In genomic region chr10:5817322-5818047, GRCh38 we compare ENCODE assay signal across 15 cellular contexts. TPM values are rescaled to one million over a fixed set of nuclear protein-coding genes. Genes with fewer than 3 reads are reported as not detected.
DNase-seq lines count a peak whose midpoint lies in the region; ATAC-seq and TF ChIP-seq lines count a peak whose summit lies in the region.
"Had no signal": no experiment of that assay in that cellular context is flagged by ENCODE, and none has a peak within 500 bp of the region (broad histone marks: within the 10 kb centered on the region; RNA-seq: fewer than 3 reads in every experiment).

No MANE protein-coding gene starts in this region.

- TF ChIP-seq CTCF in HEK293 (tag by site-specific recombination; IDR thresholded peaks at IDR 0.05) (0 out of 2 replicates have a peak, but pooled peaks have one; percentile 15), type B pancreatic cell (conservative IDR thresholded peaks at IDR 0.05) (no peak), upper lobe of left lung (IDR thresholded peaks at IDR 0.05) (no peak)

- peak overlapping the region; percentile 8 for H3K27ac Mint-ChIP-seq in activated T-helper 17 cell treated with anti-CD3 and anti-CD28 coated beads, Interleukin-2, amount 50 U/mL, for 72 hours
- H3K27ac Mint-ChIP-seq in type B pancreatic cell = no peak overlapping the region

- H3K27ac ChIP-seq in HEK293 (ENCODE audit: extremely low read depth, low read depth, low read length) (no peak overlapping the region), upper lobe of left lung (no peak overlapping the region)
- H3K27ac ChIP-seq: C4-2B, suprapubic skin had no signal

- 90 to 94% methylated on average over 4 of the region's 4 CpGs for WGBS in upper lobe of left lung, 2 donors

- H3K36me3 ChIP-seq in HEK293 (ENCODE audit: control insufficient read depth in 2 of 2, insufficient read depth in 1 of 2, low read length in 2 of 2) (no peaks in the 10 kb centered on the region), upper lobe of left lung (no peaks in the 10 kb centered on the region)
- H3K36me3 ChIP-seq: suprapubic skin had no signal

- TF ChIP-seq POLR2A in upper lobe of left lung (IDR thresholded peaks at IDR 0.05) = no peak

- no peak for ATAC-seq in activated T-helper 17 cell treated with anti-CD3 and anti-CD28 coated beads, Interleukin-2, amount 50 U/mL, for 72 hours (replicated peaks)
- ATAC-seq in upper lobe of left lung (ENCODE audit: low FRiP score in 2 of 2) (no peak), HG03432 (IDR thresholded peaks at IDR 0.05; ENCODE audit: unreplicated experiment) (no peak)

- peaks cover 6% of the 10 kb centered on the region for H3K9me3 Mint-ChIP-seq in activated T-helper 17 cell treated with anti-CD3 and anti-CD28 coated beads, Interleukin-2, amount 50 U/mL, for 72 hours
- no peaks in the 10 kb centered on the region for H3K9me3 Mint-ChIP-seq in type B pancreatic cell

- POLR2A ChIA-PET in HEK293 (lab: Yijun Ruan, JAX) = interaction anchor here (0.7 kb wide), 1 partner anchor 36 kb away, joined by 3 read pairs; no protein-coding TSS in a partner anchor

- peaks cover 1% of the 10 kb centered on the region for H3K36me3 Mint-ChIP-seq in activated T-helper 17 cell treated with anti-CD3 and anti-CD28 coated beads, Interleukin-2, amount 50 U/mL, for 72 hours (ENCODE audit: low read depth)
- H3K36me3 Mint-ChIP-seq in type B pancreatic cell = peaks cover 7% of the 10 kb centered on the region

- peaks cover 37% of the 10 kb centered on the region for H3K4me1 Mint-ChIP-seq in activated T-helper 17 cell treated with anti-CD3 and anti-CD28 coated beads, Interleukin-2, amount 50 U/mL, for 72 hours
- H3K4me1 Mint-ChIP-seq in type B pancreatic cell (ENCODE audit: unreplicated experiment) = peaks cover 12% of the 10 kb centered on the region

- no peaks in the 10 kb centered on the region for H3K9me3 ChIP-seq in HEK293 (ENCODE audit: control insufficient read depth, insufficient read depth, low read depth, low read length)
- no peaks in the 10 kb centered on the region for H3K9me3 ChIP-seq in upper lobe of left lung
- H3K9me3 ChIP-seq: SK-N-SH, suprapubic skin had no signal

- CTCF ChIA-PET in HEK293 (lab: Yijun Ruan, JAX) = interaction anchor here (0.7 to 0.8 kb wide), 2 partner anchors 13 to 24 kb away, joined by 3 to 5 read pairs; no protein-coding TSS in a partner anchor

- no peaks in the 10 kb centered on the region for H3K27me3 Mint-ChIP-seq in activated T-helper 17 cell treated with anti-CD3 and anti-CD28 coated beads, Interleukin-2, amount 50 U/mL, for 72 hours
- H3K27me3 Mint-ChIP-seq in type B pancreatic cell = no peaks in the 10 kb centered on the region

- peak overlapping the region; percentile 24 for H3K4me3 Mint-ChIP-seq in activated T-helper 17 cell treated with anti-CD3 and anti-CD28 coated beads, Interleukin-2, amount 50 U/mL, for 72 hours
- no peak overlapping the region for H3K4me3 Mint-ChIP-seq in type B pancreatic cell

- H3K4me3 ChIP-seq in HEK293 (ENCODE audit: low read depth, low read length) = no peak overlapping the region
- no peak overlapping the region for H3K4me3 ChIP-seq in upper lobe of left lung
- H3K4me3 ChIP-seq: suprapubic skin had no signal

- H3K27me3 ChIP-seq in upper lobe of left lung = no peaks in the 10 kb centered on the region
- H3K27me3 ChIP-seq: suprapubic skin had no signal

- no peak for TF ChIP-seq EP300 in upper lobe of left lung (IDR thresholded peaks at IDR 0.05)

- peak; percentile 46 for DNase-seq in stimulated activated CD4-positive, alpha-beta T cell treated with anti-CD3 and anti-CD28 coated beads, Interleukin-15, amount 100 ng/mL, for 24 hours
- no peak for DNase-seq in stimulated activated CD4-positive, alpha-beta T cell treated with anti-CD3 and anti-CD28 coated beads, Interleukin-1b, Interleukin-23, amount 100 ng/mL, for 48 hours
- DNase-seq in type B pancreatic cell (ENCODE audit: extremely low spot score, unreplicated experiment) (peak; percentile 27), upper lobe of left lung (no peak), HPDE6-E6E7 (ENCODE audit: extremely low spot score) (no peak)
- DNase-seq: amygdala, HCEC 1CT, NCI-H1436 treated with DMSO at 0.1 percent for 48 hours, NCI-H82, SK-N-SH had no signal

- H3K4me1 ChIP-seq in HEK293 (ENCODE audit: control insufficient read depth, insufficient read depth, low read length) (no peaks in the 10 kb centered on the region), upper lobe of left lung (peaks cover 8 to 14% (median 9%) of the 10 kb centered on the region in 4 donors)

TF ChIP-seq in HEK293, 187 proteins besides CTCF, POLR2A, EP300 and RAD21:
- TF ChIP-seq, protein P1, sequence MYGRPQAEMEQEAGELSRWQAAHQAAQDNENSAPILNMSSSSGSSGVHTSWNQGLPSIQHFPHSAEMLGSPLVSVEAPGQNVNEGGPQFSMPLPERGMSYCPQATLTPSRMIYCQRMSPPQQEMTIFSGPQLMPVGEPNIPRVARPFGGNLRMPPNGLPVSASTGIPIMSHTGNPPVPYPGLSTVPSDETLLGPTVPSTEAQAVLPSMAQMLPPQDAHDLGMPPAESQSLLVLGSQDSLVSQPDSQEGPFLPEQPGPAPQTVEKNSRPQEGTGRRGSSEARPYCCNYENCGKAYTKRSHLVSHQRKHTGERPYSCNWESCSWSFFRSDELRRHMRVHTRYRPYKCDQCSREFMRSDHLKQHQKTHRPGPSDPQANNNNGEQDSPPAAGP (tag by site-specific recombination; IDR thresholded peaks at IDR 0.05) = no peak
- no peak for TF ChIP-seq ZNF324 (tag by site-specific recombination; IDR thresholded peaks at IDR 0.05)
- TF ChIP-seq RBAK (tag by site-specific recombination; IDR thresholded peaks at IDR 0.05) = no peak
- TF ChIP-seq ZNF366 (tag by site-specific recombination; conservative IDR thresholded peaks at IDR 0.05) = no peak
- no peak for TF ChIP-seq ELK4 (IDR thresholded peaks at IDR 0.05; ENCODE audit: borderline replicate concordance, low read depth, low read length)
- TF ChIP-seq ZNF549 (tag by site-specific recombination; IDR thresholded peaks at IDR 0.05) = no peak
- TF ChIP-seq ZNF747 (tag by site-specific recombination; IDR thresholded peaks at IDR 0.05) = no peak
- TF ChIP-seq, protein P2, sequence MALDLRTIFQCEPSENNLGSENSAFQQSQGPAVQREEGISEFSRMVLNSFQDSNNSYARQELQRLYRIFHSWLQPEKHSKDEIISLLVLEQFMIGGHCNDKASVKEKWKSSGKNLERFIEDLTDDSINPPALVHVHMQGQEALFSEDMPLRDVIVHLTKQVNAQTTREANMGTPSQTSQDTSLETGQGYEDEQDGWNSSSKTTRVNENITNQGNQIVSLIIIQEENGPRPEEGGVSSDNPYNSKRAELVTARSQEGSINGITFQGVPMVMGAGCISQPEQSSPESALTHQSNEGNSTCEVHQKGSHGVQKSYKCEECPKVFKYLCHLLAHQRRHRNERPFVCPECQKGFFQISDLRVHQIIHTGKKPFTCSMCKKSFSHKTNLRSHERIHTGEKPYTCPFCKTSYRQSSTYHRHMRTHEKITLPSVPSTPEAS (tag by site-specific recombination; IDR thresholded peaks at IDR 0.05) = no peak
- no peak for TF ChIP-seq ZNF561 (tag by site-specific recombination; IDR thresholded peaks at IDR 0.05; ENCODE audit: borderline replicate concordance)
- no peak for TF ChIP-seq GFI1B (tag by site-specific recombination; IDR thresholded peaks at IDR 0.05)
- no peak for TF ChIP-seq IKZF3 (tag by site-specific recombination; IDR thresholded peaks at IDR 0.05)
- TF ChIP-seq ZNF555 (tag by site-specific recombination; conservative IDR thresholded peaks at IDR 0.05) = no peak
- no peak for TF ChIP-seq ZNF701 (tag by site-specific recombination; IDR thresholded peaks at IDR 0.05)
- no peak for TF ChIP-seq ZNF2 (tag by site-specific recombination; IDR thresholded peaks at IDR 0.05)
- no peak for TF ChIP-seq ZNF112 (tag by site-specific recombination; IDR thresholded peaks at IDR 0.05)
- TF ChIP-seq PRDM1 (tag by site-specific recombination; IDR thresholded peaks at IDR 0.05) = no peak
- TF ChIP-seq SP2 (tag by site-specific recombination; IDR thresholded peaks at IDR 0.05) = no peak
- no peak for TF ChIP-seq ZNF341 (tag by site-specific recombination; IDR thresholded peaks at IDR 0.05; ENCODE audit: low read depth)
- TF ChIP-seq ZNF426 (tag by site-specific recombination; IDR thresholded peaks at IDR 0.05) = no peak
- no peak for TF ChIP-seq ZNF146 (tag by site-specific recombination; IDR thresholded peaks at IDR 0.05)
TF ChIP-seq in HEK293: peak in this region for 0.

RNA-seq across cellular contexts. Expression of gene GDI2, which starts 4.3 kb away (rescaled TPM):
- 100 to 1,000 TPM; 190 to 266 TPM for total RNA-seq in activated T-helper 17 cell treated with anti-CD3 and anti-CD28 coated beads, Interleukin-2, amount 50 U/mL, for 72 hours
- total RNA-seq in type B pancreatic cell (ENCODE audit: low replicate concordance) (245 TPM in 2 replicates), upper lobe of left lung (100 to 1,000 TPM in 4 of 6 donors, 10 to 100 TPM in 2; 77.5 to 239 (median 176) TPM)

Comparison
In these comparisons a context has a peak if more than half of its experiments do, and no peak if none do; other contexts are left out.
1. DNase-seq: peak in stimulated activated CD4-positive, alpha-beta T cell treated with anti-CD3 and anti-CD28 coated beads, Interleukin-15, amount 100 ng/mL, for 24 hours (single experiment) and type B pancreatic cell (single experiment); none in stimulated activated CD4-positive, alpha-beta T cell treated with anti-CD3 and anti-CD28 coated beads, Interleukin-1b, Interleukin-23, amount 100 ng/mL, for 48 hours (single experiment), upper lobe of left lung (0 of 2) and HPDE6-E6E7 (single experiment).